20 cellular contexts compared by ENCODE assay signal in the genomic region with DNA sequence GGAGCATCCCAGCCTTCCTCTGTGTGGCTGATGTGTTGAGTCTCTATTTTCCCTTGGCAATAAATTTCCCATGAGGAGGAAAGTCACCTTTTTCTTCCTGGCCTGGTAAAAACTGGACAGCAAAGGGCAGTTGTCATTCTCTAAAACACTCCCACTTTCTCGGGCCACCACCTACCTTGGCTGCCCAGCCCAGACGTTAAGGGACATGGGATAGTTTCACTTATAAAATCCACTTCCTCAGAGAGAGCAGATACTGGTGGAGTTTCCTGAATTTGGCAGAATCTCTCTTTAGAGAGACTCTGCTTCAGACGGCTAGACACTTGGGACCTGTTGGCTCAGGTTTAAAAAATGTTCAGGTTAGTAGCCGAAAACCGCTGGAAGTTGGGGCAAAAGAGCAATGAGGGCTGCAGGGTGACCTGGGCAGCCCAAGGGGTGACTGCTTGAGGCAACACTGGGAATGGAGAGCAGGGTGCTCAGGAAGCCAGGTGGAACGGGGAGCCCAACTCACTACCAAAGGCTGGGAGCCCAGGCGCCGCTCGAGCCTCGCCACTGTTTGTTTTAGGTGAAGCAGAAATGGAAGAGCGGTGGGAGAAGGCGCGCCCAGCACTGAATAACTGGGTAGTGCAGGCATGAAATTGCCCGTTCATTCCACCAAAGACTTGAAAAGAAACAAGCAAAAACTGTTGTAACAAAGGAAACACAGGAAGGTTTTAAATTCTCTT.
"Had no signal": no experiment of that assay in that cellular context is flagged by ENCODE, and none has a peak within 500 bp of the region (broad histone marks: within the 10 kb centered on the region; RNA-seq: fewer than 3 reads in every experiment).

No MANE protein-coding gene starts in this region.

- DNase-seq: activated B cell treated with CpG ODN at 0.5 μM for 24 hours; activated CD4-positive, alpha-beta memory T cell treated with anti-CD3 and anti-CD28 coated beads for 36 hours; activated CD4-positive, alpha-beta T cell treated with anti-CD3 and anti-CD28 coated beads for 4 hours; activated naive CD4-positive, alpha-beta T cell treated with anti-CD3 and anti-CD28 coated beads for 36 hours; body of pancreas; central memory CD4-positive, alpha-beta T cell; effector CD4-positive, alpha-beta T cell; esophagus squamous epithelium; heart right ventricle; mesenchymal stem cell; nucleus accumbens; stimulated activated CD4-positive, alpha-beta T cell treated with anti-CD3 and anti-CD28 coated beads, Interleukin-4, amount 100 ng/mL, for 24 hours; stomach had no signal

- H3K4me3 ChIP-seq: body of pancreas, coronary artery, esophagus squamous epithelium, heart right ventricle, smooth muscle cell, stomach, upper lobe of left lung had no signal

- H3K4me1 Mint-ChIP-seq: activated B cell treated with CpG ODN at 0.5 μM for 24 hours; stimulated activated effector memory CD8-positive, alpha-beta T cell treated with anti-CD3 and anti-CD28 coated beads, Interleukin-12 subunit alpha, Interleukin-12 subunit beta, amount 100 ng/mL, for 72 hours had no signal

- H3K4me1 ChIP-seq: upper lobe of left lung had no signal

- H3K9me3 ChIP-seq: body of pancreas, esophagus squamous epithelium, heart right ventricle, stomach, upper lobe of left lung had no signal

- ATAC-seq: body of pancreas; natural killer cell treated with Interleukin-12 subunit alpha and Interleukin-12 subunit beta and Interleukin-15 and Interleukin-18, amount 100 ng/mL, for 72 hours; sciatic nerve; stimulated activated effector memory CD8-positive, alpha-beta T cell treated with anti-CD3 and anti-CD28 coated beads, Interleukin-12 subunit alpha, Interleukin-12 subunit beta, amount 100 ng/mL, for 72 hours had no signal

- H3K27ac ChIP-seq: body of pancreas, coronary artery, esophagus squamous epithelium, heart right ventricle, stomach, upper lobe of left lung had no signal

- H3K36me3 Mint-ChIP-seq: activated CD4-positive, alpha-beta memory T cell treated with anti-CD3 and anti-CD28 coated beads for 36 hours; natural killer cell treated with Interleukin-12 subunit alpha and Interleukin-12 subunit beta and Interleukin-15 and Interleukin-18, amount 100 ng/mL, for 72 hours; stimulated activated effector memory CD8-positive, alpha-beta T cell treated with anti-CD3 and anti-CD28 coated beads, Interleukin-12 subunit alpha, Interleukin-12 subunit beta, amount 100 ng/mL, for 72 hours had no signal

- H3K4me3 Mint-ChIP-seq: activated B cell treated with CpG ODN at 0.5 μM for 24 hours; activated CD4-positive, alpha-beta memory T cell treated with anti-CD3 and anti-CD28 coated beads for 36 hours; activated naive CD4-positive, alpha-beta T cell treated with anti-CD3 and anti-CD28 coated beads for 36 hours; natural killer cell treated with Interleukin-12 subunit alpha and Interleukin-12 subunit beta and Interleukin-15 and Interleukin-18, amount 100 ng/mL, for 72 hours; stimulated activated effector memory CD8-positive, alpha-beta T cell treated with anti-CD3 and anti-CD28 coated beads, Interleukin-12 subunit alpha, Interleukin-12 subunit beta, amount 100 ng/mL, for 72 hours had no signal

- H3K9me3 Mint-ChIP-seq: activated B cell treated with CpG ODN at 0.5 μM for 24 hours; activated CD4-positive, alpha-beta memory T cell treated with anti-CD3 and anti-CD28 coated beads for 36 hours; activated naive CD4-positive, alpha-beta T cell treated with anti-CD3 and anti-CD28 coated beads for 36 hours; activated T-helper 2 cell treated with anti-CD3 and anti-CD28 coated beads, Interferon-gamma antibody, Interleukin-2, Interleukin-4, amounts not matched to agents 10 μg/mL and 5 μg/mL and 100 μg/mL, durations not matched to agents 14 hours and 24 hours and 36 hours; natural killer cell treated with Interleukin-12 subunit alpha and Interleukin-12 subunit beta and Interleukin-15 and Interleukin-18, amount 100 ng/mL, for 72 hours had no signal

- H3K27ac Mint-ChIP-seq: activated B cell treated with CpG ODN at 0.5 μM for 24 hours; activated CD4-positive, alpha-beta memory T cell treated with anti-CD3 and anti-CD28 coated beads for 36 hours; activated naive CD4-positive, alpha-beta T cell treated with anti-CD3 and anti-CD28 coated beads for 36 hours; activated T-helper 2 cell treated with anti-CD3 and anti-CD28 coated beads, Interferon-gamma antibody, Interleukin-2, Interleukin-4, amounts not matched to agents 10 μg/mL and 5 μg/mL and 100 μg/mL, durations not matched to agents 14 hours and 24 hours and 36 hours; natural killer cell treated with Interleukin-12 subunit alpha and Interleukin-12 subunit beta and Interleukin-15 and Interleukin-18, amount 100 ng/mL, for 72 hours; stimulated activated effector memory CD8-positive, alpha-beta T cell treated with anti-CD3 and anti-CD28 coated beads, Interleukin-12 subunit alpha, Interleukin-12 subunit beta, amount 100 ng/mL, for 72 hours had no signal

- H3K36me3 ChIP-seq: esophagus squamous epithelium, heart right ventricle, stomach, upper lobe of left lung had no signal

- H3K27me3 ChIP-seq: body of pancreas, esophagus squamous epithelium, heart right ventricle, stomach, upper lobe of left lung had no signal
